In the genomic region with DNA sequence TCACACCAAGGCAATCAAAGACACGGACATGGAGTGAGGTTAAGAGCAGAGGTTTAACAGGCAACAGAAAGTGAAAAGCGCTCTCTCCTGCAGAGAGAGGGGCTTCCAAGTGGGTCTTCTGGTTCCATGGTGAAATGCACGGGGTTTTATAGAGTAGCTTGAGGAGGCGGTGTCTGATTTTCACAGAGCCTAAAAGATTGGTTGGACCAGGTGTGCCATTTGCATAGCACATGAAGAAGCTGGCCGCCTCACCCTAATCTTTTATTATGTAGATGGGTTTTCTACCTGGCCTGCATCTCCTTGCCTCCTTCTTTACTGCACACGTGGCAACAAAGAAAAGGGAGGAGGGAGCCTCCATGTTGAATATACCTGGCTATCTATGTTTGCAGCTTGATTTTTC, we compare ENCODE assay signal across 21 cellular contexts.
DNase-seq lines count a peak whose midpoint lies in the region; ATAC-seq, FAIRE-seq and TF ChIP-seq lines count a peak whose summit lies in the region.
"Had no signal": no experiment of that assay in that cellular context is flagged by ENCODE, and none has a peak within 500 bp of the region (broad histone marks: within the 10 kb centered on the region; RNA-seq: fewer than 3 reads in every experiment).

No MANE protein-coding gene starts in this region.

- H3K27me3 ChIP-seq in GM23338 (ENCODE audit: insufficient read depth) (no peaks in the 10 kb centered on the region), H9 (ENCODE audit: insufficient read depth, low read length) (no peaks in the 10 kb centered on the region), endodermal cell (ENCODE audit: control insufficient read depth, insufficient read depth, low read length, poor library complexity, severe bottlenecking) (no peaks in the 10 kb centered on the region), HepG2 (ENCODE audit: control insufficient read depth in 1 of 2, insufficient read depth in 2 of 2, low read length in 2 of 2) (no peaks in the 10 kb centered on the region)

- H4K20me1 ChIP-seq in GM23338 (replicated peaks; ENCODE audit: insufficient read depth) = no peaks in the 10 kb centered on the region
- no peaks in the 10 kb centered on the region for H4K20me1 ChIP-seq in H9 (ENCODE audit: control insufficient read depth, insufficient read depth, insufficient read length)
- H4K20me1 ChIP-seq in HepG2 (ENCODE audit: insufficient read depth, low read length) = no peaks in the 10 kb centered on the region

- no peak overlapping the region for H2AK5ac ChIP-seq in H9 (ENCODE audit: insufficient read length, low read length)

- no peak overlapping the region for H2AFZ ChIP-seq in GM23338
- no peak overlapping the region for H2AFZ ChIP-seq in H9 (ENCODE audit: low read length)
- H2AFZ ChIP-seq in HepG2 (ENCODE audit: low read length) = no peak overlapping the region

- H3K9me3 ChIP-seq in H9 (ENCODE audit: control insufficient read depth, low read depth, low read length) (no peaks in the 10 kb centered on the region), endodermal cell (ENCODE audit: control insufficient read depth, low read length) (no peaks in the 10 kb centered on the region), HepG2 (ENCODE audit: low read length) (no peaks in the 10 kb centered on the region)
- H3K9me3 ChIP-seq: SK-N-SH had no signal

- no peaks in the 10 kb centered on the region for H3K23me2 ChIP-seq in H9 (ENCODE audit: insufficient read length, low read depth, low read length, poor library complexity, severe bottlenecking)

- no peak overlapping the region for H4K91ac ChIP-seq in H9 (ENCODE audit: insufficient read length, low read depth, low read length)

- H3K4me3 ChIP-seq in GM23338 (no peak overlapping the region), endodermal cell (ENCODE audit: low read length) (no peak overlapping the region), HepG2 (replicated peaks in 1 of 3; ENCODE audit: insufficient read depth in 1 of 3, low read depth in 2 of 3, low read length in 3 of 3) (no peak overlapping the region)

- H3K4me2 ChIP-seq in GM23338 (peak overlapping the region; percentile 48), H9 (ENCODE audit: insufficient read depth, insufficient read length, low read length) (no peak overlapping the region), HepG2 (ENCODE audit: low read depth, low read length) (no peak overlapping the region)
- H3K4me2 ChIP-seq: SK-N-SH had no signal

- H3T11ph ChIP-seq in H9 (ENCODE audit: low read length) = no peak overlapping the region

- BruUV-seq in HepG2 (replicated peaks; lab: Mats Ljungman, UMichigan) = no TSS peak

- H3K56ac ChIP-seq in H9 (ENCODE audit: insufficient read length, low read depth, low read length) = no peak overlapping the region

- no peak overlapping the region for H3K18ac ChIP-seq in H9 (ENCODE audit: insufficient read length, low read depth, low read length)

- no peak overlapping the region for H2BK15ac ChIP-seq in H9 (ENCODE audit: low read depth, low read length)

- H3K36me3 ChIP-seq in GM23338 (ENCODE audit: insufficient read depth) = no peaks in the 10 kb centered on the region
- no peaks in the 10 kb centered on the region for H3K36me3 ChIP-seq in endodermal cell (ENCODE audit: control insufficient read depth, insufficient read depth, low read length)
- H3K36me3 ChIP-seq in HepG2 (replicated peaks in 1 of 2; ENCODE audit: control insufficient read depth in 1 of 2, insufficient read depth in 2 of 2, low read length in 2 of 2) = no peaks in the 10 kb centered on the region

- TF ChIP-seq EP300 in HepG2 (IDR thresholded peaks at IDR 0.05; ENCODE audit: low read depth in 2 of 2, low read length in 2 of 2) (no peak), HepG2 (CRISPR knock-in tag; IDR thresholded peaks at IDR 0.05; ENCODE audit: borderline replicate concordance) (no peak)

- H3K27me3 Mint-ChIP-seq in GM23338 (ENCODE audit: insufficient read depth, low read depth, poor library complexity) (peaks cover 4% of the 10 kb centered on the region), H9 (ENCODE audit: low read depth) (no peaks in the 10 kb centered on the region), endodermal cell (ENCODE audit: insufficient read depth) (no peaks in the 10 kb centered on the region)

- H2BK20ac ChIP-seq in H9 (ENCODE audit: low read depth, low read length, poor library complexity, severe bottlenecking) = no peak overlapping the region

- ATAC-seq in GM23338 (peak; percentile 93), HepG2 (no peak), HG02623 (IDR thresholded peaks at IDR 0.05; ENCODE audit: unreplicated experiment) (no peak)
- ATAC-seq: HCT116 had no signal

- DNase-seq in GM23338 (ENCODE audit: low spot score) (peak; percentile 89), H9 (peak; percentile 81), endodermal cell (peak; percentile 66), iPS-NIHi7 (ENCODE audit: extremely low spot score) (peak; percentile 18), HepG2 (ENCODE audit: low spot score) (no peak), NCI-H1436 treated with DMSO at 0.1 percent for 48 hours (lab: John Stamatoyannopoulos, UW) (no peak)
- DNase-seq: ACHN; C1 segment of cervical spinal cord; CD8-positive, alpha-beta memory T cell; DMS79; KBM-7; NCI-H1436; NCI-H2029; NCI-H2171 treated with DMSO at 0.1 percent for 48 hours; NCI-H446; NCI-H526 treated with DMSO at 0.1 percent for 48 hours; NK-92 treated with Interleukin-12 subunit alpha and Interleukin-12 subunit beta, amount 100 ng/mL, for 24 hours; SHP77 treated with DMSO at 0.1 percent for 48 hours; SK-N-SH had no signal

- CTCF ChIA-PET in HepG2 (lab: Yijun Ruan, JAX; ENCODE audit: low intra/inter-chr PET ratio, low total read pairs) = no interaction called here

- no peak overlapping the region for H2BK120ac ChIP-seq in H9 (ENCODE audit: low read depth, low read length, poor library complexity, severe bottlenecking)

- intact Hi-C loops in HepG2 (cut with micrococcal nuclease; ENCODE audit: unreplicated experiment) = no loop called here

- peaks cover 33% of the 10 kb centered on the region for H3K4me1 ChIP-seq in GM23338 (ENCODE audit: insufficient read depth)
- H3K4me1 ChIP-seq in H9 (ENCODE audit: insufficient read depth, low read length) = peaks cover 8% of the 10 kb centered on the region; the same call in 1 of the 2 replicates
- no peaks in the 10 kb centered on the region for H3K4me1 ChIP-seq in endodermal cell (ENCODE audit: control insufficient read depth, insufficient read depth, low read length)
- no peaks in the 10 kb centered on the region for H3K4me1 ChIP-seq in HepG2 (ENCODE audit: insufficient read depth, low read length)

- in situ Hi-C loops in HepG2 (cut with HindIII; ENCODE audit: extremely low pct_ligation_motif_present, low pct_unique_long_range_greater_than_20kb) = no loop called here

- H3K4me3 Mint-ChIP-seq in GM23338 = no peak overlapping the region
- no peak overlapping the region; a peak in 1 of 5 replicates for H3K4me3 Mint-ChIP-seq in H9
- no peak overlapping the region for H3K4me3 Mint-ChIP-seq in endodermal cell
- H3K4me3 Mint-ChIP-seq: CD8-positive, alpha-beta memory T cell had no signal

- no peak overlapping the region for H3K14ac ChIP-seq in H9 (ENCODE audit: insufficient read depth, low read length)

- H3K79me2 ChIP-seq in GM23338 (replicated peaks; ENCODE audit: insufficient read depth) (peaks cover 25% of the 10 kb centered on the region), H9 (ENCODE audit: insufficient read depth, low read length) (no peaks in the 10 kb centered on the region), HepG2 (ENCODE audit: insufficient read depth, low read length) (no peaks in the 10 kb centered on the region)

- H4K5ac ChIP-seq in H9 (ENCODE audit: insufficient read length, low read depth, low read length) = no peak overlapping the region

- peak overlapping the region; percentile 90 for H3K27ac ChIP-seq in GM23338 (ENCODE audit: low read depth)
- peak overlapping the region; percentile 67 for H3K27ac ChIP-seq in H9 (ENCODE audit: insufficient read length, low read depth, low read length)
- no peak overlapping the region for H3K27ac ChIP-seq in endodermal cell (ENCODE audit: low read depth, low read length)
- H3K27ac ChIP-seq in HepG2 (ENCODE audit: extremely low read length, insufficient read depth, low read length) = no peak overlapping the region

- H3K9me3 Mint-ChIP-seq in GM23338 (peaks cover 9% of the 10 kb centered on the region; the same call in 2 of the 3 replicates), H9 (peaks cover 0 to 6% of the 10 kb centered on the region in 2 experiments; a peak in 2 of 5 replicates), endodermal cell (no peaks in the 10 kb centered on the region)
- H3K9me3 Mint-ChIP-seq: CD8-positive, alpha-beta memory T cell had no signal

- H3K9ac ChIP-seq in H9 (ENCODE audit: extremely low read depth, insufficient read length, low read length) (no peak overlapping the region), endodermal cell (ENCODE audit: extremely low read depth, low read length, poor library complexity, severe bottlenecking) (no peak overlapping the region), HepG2 (ENCODE audit: insufficient read depth, low read depth, low read length) (no peak overlapping the region)
- H3K9ac ChIP-seq: SK-N-SH had no signal

- no peak for FAIRE-seq in HepG2 (lab: Jason Lieb, UNC)

- no peak for TF ChIP-seq RAD21 in HepG2 (CRISPR knock-in tag; IDR thresholded peaks at IDR 0.05)

- H3K27ac Mint-ChIP-seq in GM23338 = peak overlapping the region; percentile 96
- H3K27ac Mint-ChIP-seq in H9 = peak overlapping the region; percentile 94 to 97 (median 95)
- H3K27ac Mint-ChIP-seq in endodermal cell = peak overlapping the region; percentile 71

- H3K4me1 Mint-ChIP-seq in GM23338 (peaks cover 36% of the 10 kb centered on the region), H9 (peaks cover 40 to 42% of the 10 kb centered on the region in 2 experiments), endodermal cell (peaks cover 7% of the 10 kb centered on the region)
- H3K4me1 Mint-ChIP-seq: CD8-positive, alpha-beta memory T cell had no signal

- H3K4ac ChIP-seq in H9 (ENCODE audit: low read depth, low read length) = no peak overlapping the region

- no peak overlapping the region for H2BK5ac ChIP-seq in H9 (ENCODE audit: insufficient read length, low read length)

- no peak for TF ChIP-seq POLR2A in HepG2 (IDR thresholded peaks at IDR 0.05; ENCODE audit: insufficient read depth in 1 of 2, low read depth in 2 of 2, low read length in 2 of 2)

- TF ChIP-seq CTCF in GM23338 (conservative IDR thresholded peaks at IDR 0.05; ENCODE audit: low read depth in 2 of 2) = no peak
- TF ChIP-seq CTCF in H9 (conservative IDR thresholded peaks at IDR 0.05) = no peak
- TF ChIP-seq CTCF in endodermal cell (conservative IDR thresholded peaks at IDR 0.05) = no peak
- TF ChIP-seq CTCF in HepG2 (CRISPR knock-in tag; IDR thresholded peaks at IDR 0.05) = no peak

- WGBS in H9 (ENCODE audit: extremely low coverage, insufficient read length, low lambda C conversion rate) = no CpG with 5 or more reads among the region's 6 CpGs
- 56 to 60% methylated on average over 3 to 6 of the region's 6 CpGs for WGBS in endodermal cell (ENCODE audit: insufficient coverage in 1 of 2, insufficient read length in 1 of 2), 2 experiments
- WGBS in HepG2 (ENCODE audit: low lambda C conversion rate) = 10% methylated on average over 6 of the region's 6 CpGs

- no peaks in the 10 kb centered on the region for H3F3A ChIP-seq in GM23338 (replicated peaks; ENCODE audit: low read depth)

- no peaks in the 10 kb centered on the region for H3K79me1 ChIP-seq in H9 (ENCODE audit: insufficient read depth, low read depth, low read length, poor library complexity, severe bottlenecking)

- no peak overlapping the region for H3K23ac ChIP-seq in H9 (ENCODE audit: insufficient read length, low read depth, low read length)

- H4K8ac ChIP-seq in H9 (replicated peaks; ENCODE audit: insufficient read length, low read depth, low read length) = no peak overlapping the region

- H3K36me3 Mint-ChIP-seq in GM23338 (ENCODE audit: low read depth) (peaks cover 24% of the 10 kb centered on the region), H9 (ENCODE audit: insufficient read depth in 1 of 3, low read depth in 3 of 3) (peaks cover 8 to 18% (median 10%) of the 10 kb centered on the region in 3 experiments; a peak in 5 of 7 replicates), endodermal cell (ENCODE audit: low read depth) (no peaks in the 10 kb centered on the region)
- H3K36me3 Mint-ChIP-seq: CD8-positive, alpha-beta memory T cell had no signal

- POLR2A ChIA-PET in HepG2 (lab: Yijun Ruan, JAX) = no interaction called here

- H3K9me2 ChIP-seq in GM23338 (ENCODE audit: insufficient read depth) = peaks cover 13% of the 10 kb centered on the region
- H3K9me2 ChIP-seq: SK-N-SH had no signal

- no peak overlapping the region for H2BK12ac ChIP-seq in H9 (ENCODE audit: insufficient read length, low read depth, low read length)

Comparison
In these comparisons a context has a peak if more than half of its experiments do, and no peak if none do; other contexts are left out.
1. DNase-seq: peak in GM23338 (single experiment), H9 (single experiment), endodermal cell (single experiment) and iPS-NIHi7 (single experiment); none in HepG2 (single experiment) and NCI-H1436 treated with DMSO at 0.1 percent for 48 hours (single experiment).
2. H3K27ac ChIP-seq: peak in GM23338 (single experiment) and H9 (single experiment); none in endodermal cell (single experiment) and HepG2 (single experiment).
3. Peak in every context shown above with its lines, with median percentiles within 50 percentile points of each other: H3K27ac Mint-ChIP-seq.